In the genomic region with DNA sequence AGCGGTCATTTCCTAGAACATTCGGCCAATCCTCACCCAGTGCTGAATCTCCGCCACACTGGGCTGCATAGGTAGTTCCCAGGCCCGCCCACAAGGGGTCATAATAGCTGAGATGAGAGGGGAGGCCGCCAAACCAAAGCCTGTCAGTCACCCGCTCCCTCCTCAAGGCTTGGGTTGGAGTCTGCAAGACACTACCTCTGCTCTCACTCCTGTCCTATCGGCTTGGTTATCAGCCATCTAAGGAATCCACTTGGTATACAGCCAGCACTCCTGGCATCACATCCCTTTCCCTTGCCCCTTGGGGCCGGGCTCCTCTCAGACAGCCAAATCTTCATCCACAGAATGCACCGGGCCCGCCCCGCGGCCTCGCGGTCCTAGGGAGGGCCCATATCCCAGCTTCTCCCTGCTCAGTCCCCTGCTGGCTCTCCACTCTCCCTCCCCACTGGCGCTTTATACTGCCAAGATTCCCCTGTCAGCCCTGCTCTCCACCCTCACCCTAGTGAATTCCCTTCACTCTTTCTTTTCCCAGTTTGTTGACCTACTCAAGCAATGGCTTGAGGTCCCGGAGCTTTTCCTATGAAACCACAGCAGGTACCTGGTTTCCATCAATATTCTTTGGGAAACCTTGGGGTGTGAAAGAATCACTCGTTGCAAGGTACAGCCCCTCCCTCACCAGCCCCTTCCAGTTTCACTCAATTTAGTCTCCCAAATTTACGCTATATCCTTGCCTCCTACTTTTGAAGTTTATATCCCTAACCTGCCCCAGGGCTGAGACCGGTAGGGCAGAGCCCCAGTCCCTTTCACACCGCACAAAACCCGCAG, we compare ENCODE assay signal across 8 cellular contexts. TPM values are rescaled to one million over a fixed set of nuclear protein-coding genes. Genes with fewer than 3 reads are reported as not detected.
DNase-seq lines count a peak whose midpoint lies in the region; ATAC-seq and TF ChIP-seq lines count a peak whose summit lies in the region.

No MANE protein-coding gene starts in this region.

- H3K79me1 ChIP-seq in trophoblast cell (ENCODE audit: low read length): peaks cover 4% of the 10 kb centered on the region

- peak overlapping the region; percentile 62 for H3K4me3 ChIP-seq in cardiac muscle cell
- peak overlapping the region; percentile 80 for H3K4me3 ChIP-seq in trophoblast cell (ENCODE audit: low read depth, low read length)

- no peak overlapping the region for H2AFZ ChIP-seq in trophoblast cell (ENCODE audit: insufficient read depth, low read length, poor library complexity)

- no peak overlapping the region for H2BK120ac ChIP-seq in trophoblast cell (ENCODE audit: insufficient read depth, low read length, poor library complexity)

- H4K12ac ChIP-seq in trophoblast cell (ENCODE audit: low read depth, low read length): no peak overlapping the region

- DNase-seq in GM19238 (ENCODE audit: insufficient read length, low spot score): peak; percentile 89
- DNase-seq in HT1080 (ENCODE audit: low read depth): peak; percentile 83
- peak; percentile 42 for DNase-seq in activated naive CD8-positive, alpha-beta T cell treated with anti-CD3 and anti-CD28 coated beads, Interleukin-2, amount 50 U/mL, for 16 hours (ENCODE audit: low read depth, low spot score)
- peak; percentile 83 to 90 for DNase-seq in cardiac muscle cell (ENCODE audit: low read depth in 1 of 2, low spot score in 1 of 2)
- DNase-seq in trophoblast cell: peak; percentile 57 to 72

- H3K4ac ChIP-seq in trophoblast cell (ENCODE audit: low read depth, low read length): no peak overlapping the region

- H3K27ac ChIP-seq in C4-2B (peak overlapping the region; percentile 4; the same call in 1 of the 2 replicates), cardiac muscle cell (peak overlapping the region; percentile 24), trophoblast cell (ENCODE audit: low read depth, low read length) (no peak overlapping the region)

- H3K14ac ChIP-seq in trophoblast cell (ENCODE audit: low read length): no peak overlapping the region

- H3K4me1 ChIP-seq in cardiac muscle cell (ENCODE audit: low read depth) (peaks cover 34% of the 10 kb centered on the region), trophoblast cell (ENCODE audit: control insufficient read depth in 1 of 2, insufficient read depth in 2 of 2, low read length in 2 of 2) (peaks cover 12 to 21% of the 10 kb centered on the region in 2 experiments)

- H3K27me3 ChIP-seq in cardiac muscle cell: no peaks in the 10 kb centered on the region
- no peaks in the 10 kb centered on the region for H3K27me3 ChIP-seq in trophoblast cell (ENCODE audit: insufficient read depth, low read length)

- H3K79me2 ChIP-seq in trophoblast cell (ENCODE audit: control insufficient read depth, insufficient read depth, low read length, poor library complexity): peaks cover 5% of the 10 kb centered on the region

- WGBS in trophoblast cell (ENCODE audit: extremely low coverage, insufficient coverage, insufficient read length): no CpG with 5 or more reads among the region's 21 CpGs

- no peak overlapping the region for H3K23ac ChIP-seq in trophoblast cell (ENCODE audit: low read length)

- H4K8ac ChIP-seq in trophoblast cell (ENCODE audit: low read depth, low read length): no peak overlapping the region

- H2BK12ac ChIP-seq in trophoblast cell (ENCODE audit: low read length): no peak overlapping the region

- no peak overlapping the region for H3K9ac ChIP-seq in trophoblast cell (ENCODE audit: low read length)

- H3K36me3 ChIP-seq in cardiac muscle cell (peaks cover 3% of the 10 kb centered on the region), trophoblast cell (ENCODE audit: control insufficient read depth in 1 of 2, insufficient read depth in 2 of 2, low read length in 2 of 2) (peaks cover 13 to 22% of the 10 kb centered on the region in 2 experiments)

- no peak overlapping the region for H2AK5ac ChIP-seq in trophoblast cell (ENCODE audit: low read length)

- ATAC-seq in SK-N-SH treated with all-trans-retinoic acid at 6 μM for 48 hours: peak; percentile 71
- no peak for ATAC-seq in GM18498 (IDR thresholded peaks at IDR 0.05; ENCODE audit: unreplicated experiment)

- peak overlapping the region; percentile 13 for H4K91ac ChIP-seq in trophoblast cell (ENCODE audit: low read depth, low read length)

- H3K4me2 ChIP-seq in trophoblast cell (ENCODE audit: low read length): peak overlapping the region; percentile 96

- H3K9me3 ChIP-seq in cardiac muscle cell (ENCODE audit: low read depth): no peaks in the 10 kb centered on the region
- peaks cover 3% of the 10 kb centered on the region for H3K9me3 ChIP-seq in trophoblast cell (ENCODE audit: insufficient read depth, low read depth, low read length)

- TF ChIP-seq CTCF in C4-2B (conservative IDR thresholded peaks at IDR 0.05): peak; percentile 83
- peak; percentile 66 for TF ChIP-seq CTCF in cardiac muscle cell (IDR thresholded peaks at IDR 0.05; ENCODE audit: low read depth, low read length)

- no peak overlapping the region for H3K18ac ChIP-seq in trophoblast cell (ENCODE audit: low read length)

- H2BK5ac ChIP-seq in trophoblast cell (ENCODE audit: low read depth, low read length, poor library complexity): no peak overlapping the region

TF ChIP-seq in SK-N-SH treated with all-trans-retinoic acid at 6 μM for 48 hours, 23 proteins besides CTCF, POLR2A, EP300 and RAD21 (continues in another document):
- TF ChIP-seq CSDC2 (CRISPR knock-in tag; IDR thresholded peaks at IDR 0.05): no peak
- no peak for TF ChIP-seq ZFP30 (CRISPR knock-in tag; IDR thresholded peaks at IDR 0.05)
- TF ChIP-seq, protein P1, sequence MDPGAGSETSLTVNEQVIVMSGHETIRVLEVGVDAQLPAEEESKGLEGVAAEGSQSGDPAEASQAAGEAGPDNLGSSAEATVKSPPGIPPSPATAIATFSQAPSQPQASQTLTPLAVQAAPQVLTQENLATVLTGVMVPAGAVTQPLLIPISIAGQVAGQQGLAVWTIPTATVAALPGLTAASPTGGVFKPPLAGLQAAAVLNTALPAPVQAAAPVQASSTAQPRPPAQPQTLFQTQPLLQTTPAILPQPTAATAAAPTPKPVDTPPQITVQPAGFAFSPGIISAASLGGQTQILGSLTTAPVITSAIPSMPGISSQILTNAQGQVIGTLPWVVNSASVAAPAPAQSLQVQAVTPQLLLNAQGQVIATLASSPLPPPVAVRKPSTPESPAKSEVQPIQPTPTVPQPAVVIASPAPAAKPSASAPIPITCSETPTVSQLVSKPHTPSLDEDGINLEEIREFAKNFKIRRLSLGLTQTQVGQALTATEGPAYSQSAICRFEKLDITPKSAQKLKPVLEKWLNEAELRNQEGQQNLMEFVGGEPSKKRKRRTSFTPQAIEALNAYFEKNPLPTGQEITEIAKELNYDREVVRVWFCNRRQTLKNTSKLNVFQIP (CRISPR knock-in tag; IDR thresholded peaks at IDR 0.05; ENCODE audit: borderline replicate concordance, low read depth): no peak
- TF ChIP-seq TCF4 (CRISPR knock-in tag; IDR thresholded peaks at IDR 0.05; ENCODE audit: borderline replicate concordance): no peak
- TF ChIP-seq, protein P2, sequence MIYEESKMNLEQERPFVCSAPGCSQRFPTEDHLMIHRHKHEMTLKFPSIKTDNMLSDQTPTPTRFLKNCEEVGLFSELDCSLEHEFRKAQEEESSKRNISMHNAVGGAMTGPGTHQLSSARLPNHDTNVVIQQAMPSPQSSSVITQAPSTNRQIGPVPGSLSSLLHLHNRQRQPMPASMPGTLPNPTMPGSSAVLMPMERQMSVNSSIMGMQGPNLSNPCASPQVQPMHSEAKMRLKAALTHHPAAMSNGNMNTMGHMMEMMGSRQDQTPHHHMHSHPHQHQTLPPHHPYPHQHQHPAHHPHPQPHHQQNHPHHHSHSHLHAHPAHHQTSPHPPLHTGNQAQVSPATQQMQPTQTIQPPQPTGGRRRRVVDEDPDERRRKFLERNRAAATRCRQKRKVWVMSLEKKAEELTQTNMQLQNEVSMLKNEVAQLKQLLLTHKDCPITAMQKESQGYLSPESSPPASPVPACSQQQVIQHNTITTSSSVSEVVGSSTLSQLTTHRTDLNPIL (CRISPR knock-in tag; IDR thresholded peaks at IDR 0.05; ENCODE audit: low read depth): no peak

RNA-seq across cellular contexts. Expression of a gene that starts 1.5 kb away (rescaled TPM):
- total RNA-seq in HT1080 (2014; rRNA removed; shearing (Covaris generic)): 7.7 and 9.5 TPM in 2 replicates
- polyA plus RNA-seq in HT1080 (2015; cell fraction: cytosol; rRNA removed): 9.8 and 10.5 TPM in 2 replicates
- 46.3 and 49.9 TPM in 2 replicates for polyA plus RNA-seq in HT1080 (2015; cell fraction: nucleus; rRNA removed)
- total RNA-seq in cardiac muscle cell: 18.0 and 29.0 TPM in 2 replicates
- polyA plus RNA-seq in cardiac muscle cell: 25.4 and 28.4 TPM in 2 replicates
- polyA plus RNA-seq in trophoblast cell (2013): 5.1 and 5.3 TPM in 2 replicates

RNA-seq across cellular contexts. Expression of a gene that starts 13.7 kb away (rescaled TPM):
- total RNA-seq in HT1080 (2014; rRNA removed; shearing (Covaris generic)): 80.0 and 90.1 TPM in 2 replicates
- polyA plus RNA-seq in HT1080 (2015; cell fraction: cytosol; rRNA removed): 32.2 and 39.2 TPM in 2 replicates
- polyA plus RNA-seq in HT1080 (2015; cell fraction: nucleus; rRNA removed): 208 and 217 TPM in 2 replicates
- total RNA-seq in cardiac muscle cell: 20.4 and 45.5 TPM in 2 replicates
- polyA plus RNA-seq in cardiac muscle cell: 36.2 and 38.2 TPM in 2 replicates
- 47.1 and 49.3 TPM in 2 replicates for polyA plus RNA-seq in trophoblast cell (2013)

RNA-seq across cellular contexts. Expression of a gene that starts 20.1 kb away (rescaled TPM):
- total RNA-seq in HT1080 (2014; rRNA removed; shearing (Covaris generic)): 10,781 and 12,621 TPM in 2 replicates
- 11,296 and 12,050 TPM in 2 replicates for polyA plus RNA-seq in HT1080 (2015; cell fraction: cytosol; rRNA removed)
- polyA plus RNA-seq in HT1080 (2015; cell fraction: nucleus; rRNA removed): 8,622 and 9,151 TPM in 2 replicates
- total RNA-seq in cardiac muscle cell: 8,013 and 12,904 TPM in 2 replicates
- polyA plus RNA-seq in cardiac muscle cell: 11,564 and 14,299 TPM in 2 replicates
- 5,061 and 5,152 TPM in 2 replicates for polyA plus RNA-seq in trophoblast cell (2013)

RNA-seq across cellular contexts. Expression of a gene that starts 52.8 kb away (rescaled TPM):
- total RNA-seq in HT1080 (2014; rRNA removed; shearing (Covaris generic)): 348 and 371 TPM in 2 replicates
- 121 and 127 TPM in 2 replicates for polyA plus RNA-seq in HT1080 (2015; cell fraction: cytosol; rRNA removed)
- polyA plus RNA-seq in HT1080 (2015; cell fraction: nucleus; rRNA removed): 407 and 419 TPM in 2 replicates
- 363 and 580 TPM in 2 replicates for total RNA-seq in cardiac muscle cell
- polyA plus RNA-seq in cardiac muscle cell: 155 and 204 TPM in 2 replicates
- polyA plus RNA-seq in trophoblast cell (2013): 121 and 123 TPM in 2 replicates
